In genomic region chr10:6729071-6729773, GRCh38 we compare ENCODE assay signal across 17 cellular contexts.
DNase-seq lines count a peak whose midpoint lies in the region; ATAC-seq and TF ChIP-seq lines count a peak whose summit lies in the region.
"Had no signal": no experiment of that assay in that cellular context is flagged by ENCODE, and none has a peak within 500 bp of the region (broad histone marks: within the 10 kb centered on the region; RNA-seq: fewer than 3 reads in every experiment).

No MANE protein-coding gene starts in this region.

- no peak for TF ChIP-seq CTCF in right atrium auricular region (IDR thresholded peaks at IDR 0.05)
- no peak for TF ChIP-seq CTCF in fibroblast of villous mesenchyme (IDR thresholded peaks at IDR 0.05; ENCODE audit: insufficient read depth, low read depth, low read length)
- TF ChIP-seq CTCF in upper lobe of left lung (IDR thresholded peaks at IDR 0.05) = no peak

- H3K4me1 Mint-ChIP-seq in activated T-helper 1 cell treated with anti-CD3 and anti-CD28 coated beads, Interleukin-12 subunit alpha, Interleukin-12 subunit beta, Interleukin-2, Interleukin-4 antibody, amounts not matched to agents 30 ng/mL and 10 ng/mL and 1 ng/mL, durations not matched to agents 14 hours and 24 hours and 36 hours (ENCODE audit: low read depth) = no peaks in the 10 kb centered on the region

- 62 to 75% methylated on average over 6 of the region's 6 CpGs for WGBS in upper lobe of left lung, 2 donors

- H3K27ac ChIP-seq in right atrium auricular region = no peak overlapping the region
- no peak overlapping the region for H3K27ac ChIP-seq in upper lobe of left lung
- H3K27ac ChIP-seq: upper lobe of right lung, WERI-Rb-1 had no signal

- no peak for TF ChIP-seq EP300 in upper lobe of left lung (IDR thresholded peaks at IDR 0.05)

- DNase-seq in Right ventricle myocardium superior (no peak), right atrium auricular region (ENCODE audit: low spot score) (no peak), T1000 (lab: John Stamatoyannopoulos, UW) (peak; percentile 17), fibroblast of villous mesenchyme (ENCODE audit: low read depth) (peak; percentile 48), upper lobe of left lung (no peak)
- no peak for DNase-seq in activated CD4-positive, alpha-beta T cell treated with anti-CD3 and anti-CD28 coated beads for 1 hour
- no peak for DNase-seq in activated T-helper 1 cell treated with anti-CD3 and anti-CD28 coated beads, Interleukin-12 subunit alpha, Interleukin-12 subunit beta, Interleukin-2, Interleukin-4 antibody, amounts not matched to agents 30 ng/mL and 10 ng/mL and 1 ng/mL, durations not matched to agents 14 hours and 24 hours and 36 hours (ENCODE audit: low spot score)
- DNase-seq: activated CD8-positive, alpha-beta memory T cell treated with anti-CD3 and anti-CD28 coated beads, Interleukin-2, amount 50 U/mL, for 4 hours; effector CD8-positive, alpha-beta T cell; hypothalamus; mesendoderm; NCI-H146; occipital lobe; upper lobe of right lung; WERI-Rb-1 had no signal

- no peak for TF ChIP-seq POLR2A in upper lobe of left lung (IDR thresholded peaks at IDR 0.05)

- no peak overlapping the region for H3K4me3 Mint-ChIP-seq in activated T-helper 1 cell treated with anti-CD3 and anti-CD28 coated beads, Interleukin-12 subunit alpha, Interleukin-12 subunit beta, Interleukin-2, Interleukin-4 antibody, amounts not matched to agents 30 ng/mL and 10 ng/mL and 1 ng/mL, durations not matched to agents 14 hours and 24 hours and 36 hours

- no peaks in the 10 kb centered on the region for H3K9me3 Mint-ChIP-seq in activated T-helper 1 cell treated with anti-CD3 and anti-CD28 coated beads, Interleukin-12 subunit alpha, Interleukin-12 subunit beta, Interleukin-2, Interleukin-4 antibody, amounts not matched to agents 30 ng/mL and 10 ng/mL and 1 ng/mL, durations not matched to agents 14 hours and 24 hours and 36 hours

- peaks cover 39% of the 10 kb centered on the region for H3K27me3 Mint-ChIP-seq in activated T-helper 1 cell treated with anti-CD3 and anti-CD28 coated beads, Interleukin-12 subunit alpha, Interleukin-12 subunit beta, Interleukin-2, Interleukin-4 antibody, amounts not matched to agents 30 ng/mL and 10 ng/mL and 1 ng/mL, durations not matched to agents 14 hours and 24 hours and 36 hours (ENCODE audit: insufficient read depth)

- no peak overlapping the region for H3K4me3 ChIP-seq in right atrium auricular region
- no peak overlapping the region for H3K4me3 ChIP-seq in fibroblast of villous mesenchyme (ENCODE audit: low read depth, low read length)
- H3K4me3 ChIP-seq in upper lobe of left lung = no peak overlapping the region
- H3K4me3 ChIP-seq: upper lobe of right lung had no signal

- H3K9me3 ChIP-seq in right atrium auricular region (no peaks in the 10 kb centered on the region), upper lobe of left lung (no peaks in the 10 kb centered on the region)
- H3K9me3 ChIP-seq: upper lobe of right lung had no signal

- H3K27me3 ChIP-seq in right atrium auricular region (no peaks in the 10 kb centered on the region), upper lobe of left lung (no peaks in the 10 kb centered on the region)

- H3K36me3 Mint-ChIP-seq in activated T-helper 1 cell treated with anti-CD3 and anti-CD28 coated beads, Interleukin-12 subunit alpha, Interleukin-12 subunit beta, Interleukin-2, Interleukin-4 antibody, amounts not matched to agents 30 ng/mL and 10 ng/mL and 1 ng/mL, durations not matched to agents 14 hours and 24 hours and 36 hours (ENCODE audit: low read depth) = no peaks in the 10 kb centered on the region

- ATAC-seq in Right ventricle myocardium superior (ENCODE audit: poor library complexity) (peak; percentile 67), upper lobe of left lung (ENCODE audit: low FRiP score in 2 of 2) (peak; percentile 35 to 51), HG03571 (IDR thresholded peaks at IDR 0.05; ENCODE audit: unreplicated experiment) (no peak)
- ATAC-seq: SK-N-SH treated with all-trans-retinoic acid at 6 μM for 48 hours, upper lobe of right lung had no signal

- no peak overlapping the region for H3K27ac Mint-ChIP-seq in activated T-helper 1 cell treated with anti-CD3 and anti-CD28 coated beads, Interleukin-12 subunit alpha, Interleukin-12 subunit beta, Interleukin-2, Interleukin-4 antibody, amounts not matched to agents 30 ng/mL and 10 ng/mL and 1 ng/mL, durations not matched to agents 14 hours and 24 hours and 36 hours

- H3K36me3 ChIP-seq in right atrium auricular region (no peaks in the 10 kb centered on the region), upper lobe of left lung (no peaks in the 10 kb centered on the region)
- H3K36me3 ChIP-seq: upper lobe of right lung, WERI-Rb-1 had no signal

- intact Hi-C loops in Right ventricle myocardium superior (cut with DNase I) = no loop called here
- intact Hi-C loops in activated T-helper 1 cell treated with anti-CD3 and anti-CD28 coated beads, Interleukin-12 subunit alpha, Interleukin-12 subunit beta, Interleukin-2, Interleukin-4 antibody, amounts not matched to agents 30 ng/mL and 10 ng/mL and 1 ng/mL, durations not matched to agents 14 hours and 24 hours and 36 hours (cut with micrococcal nuclease) = no loop called here

- H3K4me1 ChIP-seq in right atrium auricular region (no peaks in the 10 kb centered on the region), upper lobe of left lung (no peaks in the 10 kb centered on the region)
- H3K4me1 ChIP-seq: upper lobe of right lung had no signal

Comparison
In these comparisons a context has a peak if more than half of its experiments do, and no peak if none do; other contexts are left out.
1. DNase-seq: peak in T1000 (single experiment) and fibroblast of villous mesenchyme (single experiment); none in Right ventricle myocardium superior (single experiment), right atrium auricular region (single experiment), upper lobe of left lung (0 of 2), activated CD4-positive, alpha-beta T cell treated with anti-CD3 and anti-CD28 coated beads for 1 hour (single experiment) and activated T-helper 1 cell treated with anti-CD3 and anti-CD28 coated beads, Interleukin-12 subunit alpha, Interleukin-12 subunit beta, Interleukin-2, Interleukin-4 antibody, amounts not matched to agents 30 ng/mL and 10 ng/mL and 1 ng/mL, durations not matched to agents 14 hours and 24 hours and 36 hours (single experiment).